Comparison of ENCODE assay signal across 33 cellular contexts in the genomic region with DNA sequence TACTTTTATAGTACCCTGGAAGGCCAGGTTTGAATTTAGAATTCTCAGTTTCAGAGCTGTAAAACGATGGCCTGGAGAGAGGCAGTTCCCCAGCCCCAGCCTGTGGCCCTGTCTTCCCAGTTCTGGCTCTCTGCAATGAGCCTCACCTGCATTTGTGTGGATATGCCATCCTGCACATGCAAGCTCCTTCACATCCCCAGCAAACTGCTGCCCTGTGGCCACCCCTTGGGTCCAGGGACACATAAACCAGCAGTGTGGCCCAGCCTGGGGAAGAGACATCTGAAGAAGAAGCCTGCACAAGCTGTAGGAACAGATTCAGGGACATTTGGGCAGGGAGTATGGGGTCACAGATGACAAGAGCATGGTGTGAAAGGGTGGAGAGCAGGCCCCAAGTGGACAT.
DNase-seq lines count a peak whose midpoint lies in the region; ATAC-seq and TF ChIP-seq lines count a peak whose summit lies in the region.
"Had no signal": no experiment of that assay in that cellular context is flagged by ENCODE, and none has a peak within 500 bp of the region (broad histone marks: within the 10 kb centered on the region; RNA-seq: fewer than 3 reads in every experiment).

No MANE protein-coding gene starts in this region.

- H3K79me2 ChIP-seq in trophoblast cell (ENCODE audit: control insufficient read depth, insufficient read depth, low read length, poor library complexity) (no peaks in the 10 kb centered on the region), smooth muscle cell (ENCODE audit: low read depth) (no peaks in the 10 kb centered on the region)

- intact Hi-C loops in esophagus muscularis mucosa (cut with DNase I) = no loop called here

- H3K36me3 ChIP-seq in esophagus muscularis mucosa (no peaks in the 10 kb centered on the region), neuronal stem cell (replicated peaks in 1 of 2; ENCODE audit: control insufficient read depth in 2 of 2, insufficient read depth in 2 of 2, low read length in 2 of 2) (no peaks in the 10 kb centered on the region), trophoblast cell (ENCODE audit: control insufficient read depth in 1 of 2, insufficient read depth in 2 of 2, low read length in 2 of 2) (no peaks in the 10 kb centered on the region), smooth muscle cell (ENCODE audit: low read depth) (no peaks in the 10 kb centered on the region)
- H3K36me3 ChIP-seq: BE2C; BLaER1; BLaER1 treated with 17β-estradiol and CSF1 and Interleukin-3, amounts not matched to agents 10 nM and 100 nM had no signal

- H2BK12ac ChIP-seq in neuronal stem cell (ENCODE audit: low read length) = no peak overlapping the region
- H2BK12ac ChIP-seq in trophoblast cell (ENCODE audit: low read length) = no peak overlapping the region

- H3K36me3 Mint-ChIP-seq in activated CD8-positive, alpha-beta memory T cell treated with anti-CD3 and anti-CD28 coated beads, Interleukin-2, amount 10 ng/mL, durations not matched to agents 7 days and 5 days = no peaks in the 10 kb centered on the region
- H3K36me3 Mint-ChIP-seq: CD14-positive monocyte; CD4-positive, alpha-beta memory T cell; CD4-positive, CD25-positive, alpha-beta regulatory T cell; CD8-positive, alpha-beta T cell had no signal

- H4K91ac ChIP-seq in neuronal stem cell (ENCODE audit: low read depth, low read length, poor library complexity) (no peak overlapping the region), trophoblast cell (ENCODE audit: low read depth, low read length) (no peak overlapping the region)

- TF ChIP-seq POLR2A in esophagus muscularis mucosa (IDR thresholded peaks at IDR 0.05; ENCODE audit: low read depth) = no peak

- no peak overlapping the region for H3K27ac Mint-ChIP-seq in activated CD8-positive, alpha-beta memory T cell treated with anti-CD3 and anti-CD28 coated beads, Interleukin-2, amount 10 ng/mL, durations not matched to agents 7 days and 5 days
- H3K27ac Mint-ChIP-seq: B cell; CD4-positive, alpha-beta T cell; CD4-positive, CD25-positive, alpha-beta regulatory T cell; CD8-positive, alpha-beta memory T cell; CD8-positive, alpha-beta T cell had no signal

- H3K27ac ChIP-seq in esophagus muscularis mucosa (replicated peaks in 1 of 4) = no peak overlapping the region
- no peak overlapping the region for H3K27ac ChIP-seq in neuronal stem cell (replicated peaks; ENCODE audit: low read length)
- no peak overlapping the region for H3K27ac ChIP-seq in trophoblast cell (ENCODE audit: low read depth, low read length)
- H3K27ac ChIP-seq in smooth muscle cell (ENCODE audit: low read depth) = no peak overlapping the region
- H3K27ac ChIP-seq: 22Rv1; A549; BLaER1; BLaER1 treated with 17β-estradiol and CSF1 and Interleukin-3, amounts not matched to agents 10 nM and 100 nM; C4-2B had no signal

- WGBS in esophagus muscularis mucosa = 64% methylated on average over 1 of the region's 1 CpG
- no CpG with 5 or more reads among the region's 1 CpG for WGBS in neuronal stem cell (ENCODE audit: extremely low coverage in 2 of 2, insufficient read length in 2 of 2, insufficient replicate concordance in 1 of 2), 2 donors
- no CpG with 5 or more reads among the region's 1 CpG for whole genome bisulfite sequencing in trophoblast cell (ENCODE audit: extremely low coverage, insufficient coverage, insufficient read length)
- WGBS in smooth muscle cell (ENCODE audit: low lambda C conversion rate) = 82% methylated on average over 1 of the region's 1 CpG

- H2AK5ac ChIP-seq in neuronal stem cell (ENCODE audit: low read depth, low read length) (no peak overlapping the region), trophoblast cell (ENCODE audit: low read length) (no peak overlapping the region)

- no peaks in the 10 kb centered on the region for H3K9me3 Mint-ChIP-seq in activated CD8-positive, alpha-beta memory T cell treated with anti-CD3 and anti-CD28 coated beads, Interleukin-2, amount 10 ng/mL, durations not matched to agents 7 days and 5 days (ENCODE audit: low read depth)

- H4K12ac ChIP-seq in trophoblast cell (ENCODE audit: low read depth, low read length) = no peak overlapping the region

- H3K18ac ChIP-seq in neuronal stem cell (ENCODE audit: low read length) (peak overlapping the region; percentile 13), trophoblast cell (ENCODE audit: low read length) (no peak overlapping the region)

- no peak overlapping the region for H3K4me2 ChIP-seq in neuronal stem cell (ENCODE audit: insufficient read depth, low read length, poor library complexity, severe bottlenecking)
- H3K4me2 ChIP-seq in trophoblast cell (ENCODE audit: low read length) = no peak overlapping the region
- no peak overlapping the region for H3K4me2 ChIP-seq in smooth muscle cell
- H3K4me2 ChIP-seq: A549; BLaER1; BLaER1 treated with 17β-estradiol and CSF1 and Interleukin-3, amounts not matched to agents 10 nM and 100 nM had no signal

- no peak overlapping the region for H3K4ac ChIP-seq in neuronal stem cell (ENCODE audit: low read length)
- H3K4ac ChIP-seq in trophoblast cell (ENCODE audit: low read depth, low read length) = no peak overlapping the region

- H2AFZ ChIP-seq in neuronal stem cell (ENCODE audit: low read length) (no peak overlapping the region), trophoblast cell (ENCODE audit: insufficient read depth, low read length, poor library complexity) (no peak overlapping the region), smooth muscle cell (ENCODE audit: low read depth) (no peak overlapping the region)

- H3K9me3 ChIP-seq in esophagus muscularis mucosa = no peaks in the 10 kb centered on the region
- peaks cover 0 to 11% of the 10 kb centered on the region in 2 donors for H3K9me3 ChIP-seq in neuronal stem cell (replicated peaks in 1 of 2; ENCODE audit: control insufficient read depth in 2 of 2, insufficient read depth in 1 of 2, low read depth in 1 of 2, low read length in 2 of 2)
- H3K9me3 ChIP-seq in trophoblast cell (ENCODE audit: insufficient read depth, low read depth, low read length) = no peaks in the 10 kb centered on the region
- H3K9me3 ChIP-seq in smooth muscle cell (replicated peaks; ENCODE audit: low read depth) = no peaks in the 10 kb centered on the region
- H3K9me3 ChIP-seq: A549, BE2C had no signal

- no peak for TF ChIP-seq CTCF in esophagus muscularis mucosa (IDR thresholded peaks at IDR 0.05)
- TF ChIP-seq CTCF in smooth muscle cell (IDR thresholded peaks at IDR 0.05; ENCODE audit: borderline replicate concordance, insufficient read depth, poor library complexity, severe bottlenecking) = no peak

- H2BK5ac ChIP-seq in neuronal stem cell (ENCODE audit: low read length) (no peak overlapping the region), trophoblast cell (ENCODE audit: low read depth, low read length, poor library complexity) (no peak overlapping the region)

- no peak overlapping the region for H3K23ac ChIP-seq in neuronal stem cell (ENCODE audit: low read depth, low read length, poor library complexity)
- peak overlapping the region; percentile 3 for H3K23ac ChIP-seq in trophoblast cell (ENCODE audit: low read length)

- no peaks in the 10 kb centered on the region for H3K79me1 ChIP-seq in neuronal stem cell (ENCODE audit: low read depth, low read length)
- H3K79me1 ChIP-seq in trophoblast cell (ENCODE audit: low read length) = no peaks in the 10 kb centered on the region

- H3K27me3 Mint-ChIP-seq in activated CD8-positive, alpha-beta memory T cell treated with anti-CD3 and anti-CD28 coated beads, Interleukin-2, amount 10 ng/mL, durations not matched to agents 7 days and 5 days = peaks cover 15% of the 10 kb centered on the region
- H3K27me3 Mint-ChIP-seq: CD4-positive, alpha-beta T cell had no signal

- H2BK120ac ChIP-seq in neuronal stem cell (ENCODE audit: low read depth, low read length) (peak overlapping the region; percentile 28), trophoblast cell (ENCODE audit: insufficient read depth, low read length, poor library complexity) (no peak overlapping the region)

- DNase-seq in esophagus muscularis mucosa (ENCODE audit: extremely low spot score) (peak; percentile 90), neuronal stem cell (ENCODE audit: low spot score) (no peak), trophoblast cell (no peak), smooth muscle cell (lab: John Stamatoyannopoulos, UW; ENCODE audit: unreplicated experiment) (no peak), A172 (ENCODE audit: low spot score) (no peak)
- DNase-seq in activated CD8-positive, alpha-beta memory T cell treated with anti-CD3 and anti-CD28 coated beads, Interleukin-2, amount 10 ng/mL, durations not matched to agents 7 days and 5 days = no peak
- DNase-seq: 8988T; ACHN; AML-193; BE2C; C1 segment of cervical spinal cord; Caco-2; Calu3; CD4-positive, alpha-beta memory T cell; CD4-positive, alpha-beta T cell; CD4-positive, CD25-positive, alpha-beta regulatory T cell; CD8-positive, alpha-beta memory T cell; CD8-positive, alpha-beta T cell; COR-L47; DMS 273 treated with DMSO at 0.1 percent for 48 hours; DMS153; DMS53; DMS79; DMS79 treated with DMSO at 0.1 percent for 48 hours; DND-41; EL had no signal

- no peaks in the 10 kb centered on the region for H3K4me1 Mint-ChIP-seq in activated CD8-positive, alpha-beta memory T cell treated with anti-CD3 and anti-CD28 coated beads, Interleukin-2, amount 10 ng/mL, durations not matched to agents 7 days and 5 days
- H3K4me1 Mint-ChIP-seq: B cell; CD14-positive monocyte; CD8-positive, alpha-beta memory T cell had no signal

- H3F3A ChIP-seq in smooth muscle cell (ENCODE audit: low read depth) = no peaks in the 10 kb centered on the region

- H3K14ac ChIP-seq in neuronal stem cell (ENCODE audit: low read length) (no peak overlapping the region), trophoblast cell (ENCODE audit: low read length) (no peak overlapping the region)

- no peak overlapping the region for H4K8ac ChIP-seq in neuronal stem cell (ENCODE audit: low read depth, low read length)
- H4K8ac ChIP-seq in trophoblast cell (ENCODE audit: low read depth, low read length) = no peak overlapping the region

- no peak overlapping the region for H3K9ac ChIP-seq in neuronal stem cell (ENCODE audit: low read depth, low read length, poor library complexity)
- no peak overlapping the region for H3K9ac ChIP-seq in trophoblast cell (ENCODE audit: low read length)
- H3K9ac ChIP-seq in smooth muscle cell (ENCODE audit: low read depth) = no peak overlapping the region
- H3K9ac ChIP-seq: BLaER1; BLaER1 treated with 17β-estradiol and CSF1 and Interleukin-3, amounts not matched to agents 10 nM and 100 nM had no signal

- no peak for ATAC-seq in activated CD8-positive, alpha-beta memory T cell treated with anti-CD3 and anti-CD28 coated beads, Interleukin-2, amount 10 ng/mL, durations not matched to agents 7 days and 5 days
- ATAC-seq: A549; CD8-positive, alpha-beta T cell had no signal

- no peak for TF ChIP-seq EP300 in esophagus muscularis mucosa (IDR thresholded peaks at IDR 0.05)

- H3K4me3 ChIP-seq in esophagus muscularis mucosa = no peak overlapping the region
- no peak overlapping the region for H3K4me3 ChIP-seq in neuronal stem cell (ENCODE audit: low read length in 2 of 2)
- no peak overlapping the region for H3K4me3 ChIP-seq in trophoblast cell (ENCODE audit: low read depth, low read length)
- no peak overlapping the region for H3K4me3 ChIP-seq in smooth muscle cell
- H3K4me3 ChIP-seq: A549; BLaER1; BLaER1 treated with 17β-estradiol and CSF1 and Interleukin-3, amounts not matched to agents 10 nM and 100 nM had no signal

- no peak overlapping the region for H3K4me3 Mint-ChIP-seq in activated CD8-positive, alpha-beta memory T cell treated with anti-CD3 and anti-CD28 coated beads, Interleukin-2, amount 10 ng/mL, durations not matched to agents 7 days and 5 days
- H3K4me3 Mint-ChIP-seq: B cell; CD14-positive monocyte; CD4-positive, alpha-beta memory T cell; CD4-positive, alpha-beta T cell; CD4-positive, CD25-positive, alpha-beta regulatory T cell; CD8-positive, alpha-beta memory T cell; CD8-positive, alpha-beta T cell had no signal

- H4K20me1 ChIP-seq in smooth muscle cell (ENCODE audit: low read depth) = no peaks in the 10 kb centered on the region
- H4K20me1 ChIP-seq: BLaER1; BLaER1 treated with 17β-estradiol and CSF1 and Interleukin-3, amounts not matched to agents 10 nM and 100 nM had no signal

- H3K4me1 ChIP-seq in esophagus muscularis mucosa = no peaks in the 10 kb centered on the region
- no peaks in the 10 kb centered on the region for H3K4me1 ChIP-seq in neuronal stem cell (ENCODE audit: control insufficient read depth in 2 of 2, insufficient read depth in 1 of 2, low read depth in 1 of 2, low read length in 2 of 2)
- H3K4me1 ChIP-seq in trophoblast cell (ENCODE audit: control insufficient read depth in 1 of 2, insufficient read depth in 2 of 2, low read length in 2 of 2) = no peaks in the 10 kb centered on the region
- H3K4me1 ChIP-seq in smooth muscle cell (ENCODE audit: low read depth) = no peaks in the 10 kb centered on the region
- H3K4me1 ChIP-seq: A549; BE2C; BLaER1; BLaER1 treated with 17β-estradiol and CSF1 and Interleukin-3, amounts not matched to agents 10 nM and 100 nM; Caco-2 had no signal

- no peak overlapping the region for H2BK15ac ChIP-seq in neuronal stem cell (ENCODE audit: low read length)

- H3K27me3 ChIP-seq in esophagus muscularis mucosa (no peaks in the 10 kb centered on the region), neuronal stem cell (ENCODE audit: control insufficient read depth in 3 of 3, insufficient read depth in 3 of 3, low read depth in 1 of 3, low read length in 3 of 3) (peaks cover 0 to 23% (median 2%) of the 10 kb centered on the region in 3 experiments), trophoblast cell (ENCODE audit: insufficient read depth, low read length) (no peaks in the 10 kb centered on the region), smooth muscle cell (ENCODE audit: low read depth) (peaks cover 19% of the 10 kb centered on the region)
- H3K27me3 ChIP-seq: BLaER1; BLaER1 treated with 17β-estradiol and CSF1 and Interleukin-3, amounts not matched to agents 10 nM and 100 nM had no signal

- CTCF ChIA-PET in activated CD8-positive, alpha-beta memory T cell treated with anti-CD3 and anti-CD28 coated beads, Interleukin-2, amount 10 ng/mL, durations not matched to agents 7 days and 5 days (lab: Charles Lee) = no interaction called here
